In the genomic region with DNA sequence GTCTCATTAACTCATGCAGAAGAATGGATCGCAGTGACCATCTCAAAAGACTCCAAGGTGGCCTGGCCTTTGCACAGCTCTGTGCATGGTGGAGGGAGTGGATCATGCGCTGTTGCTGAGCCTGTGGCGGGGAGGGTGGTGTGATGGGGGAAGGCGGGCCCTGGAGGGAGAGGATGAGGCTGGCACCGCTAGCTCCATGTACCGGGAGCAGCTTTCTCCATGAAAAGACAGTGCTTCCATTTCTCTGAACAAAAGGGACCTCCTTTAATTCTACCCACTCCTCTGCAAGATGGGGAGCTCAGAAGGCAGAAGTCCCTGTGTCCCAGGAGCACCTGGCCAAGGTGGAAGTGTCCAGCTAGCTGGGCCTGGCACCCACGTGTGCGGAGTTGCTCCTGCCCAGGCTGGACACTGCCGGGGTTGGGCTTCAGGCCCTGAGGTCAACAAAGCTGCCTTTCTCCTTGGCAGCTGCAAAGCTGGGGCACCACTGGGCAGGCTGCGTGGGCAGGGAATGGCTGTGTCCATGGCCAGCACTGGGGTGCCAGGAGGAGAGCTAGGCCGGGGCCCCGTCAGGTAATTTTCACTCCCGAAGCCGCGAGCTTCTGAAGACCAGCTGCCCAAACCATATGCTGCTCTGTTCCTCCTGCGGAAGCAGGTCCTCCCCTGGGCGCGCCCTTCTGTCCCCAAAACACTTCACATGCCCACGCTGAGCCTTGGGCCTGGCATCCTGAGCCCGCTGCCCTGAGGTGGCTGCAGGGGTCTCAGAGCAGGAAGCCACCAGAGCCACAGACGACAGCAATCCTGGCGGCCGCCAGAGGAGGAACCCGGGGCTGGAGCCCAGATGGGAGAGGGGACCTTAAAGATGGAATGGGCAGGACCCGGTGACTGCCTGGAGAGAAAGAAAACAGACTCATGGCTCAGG, we compare ENCODE assay signal across 25 cellular contexts. TPM values are rescaled to one million over a fixed set of nuclear protein-coding genes. Genes with fewer than 3 reads are reported as not detected.
A peak's percentile ranks its signal among the peaks of the same experiment; 100 is the strongest.
DNase-seq lines count a peak whose midpoint lies in the region; ATAC-seq, FAIRE-seq and TF ChIP-seq lines count a peak whose summit lies in the region.
"Had no signal": no experiment of that assay in that cellular context is flagged by ENCODE, and none has a peak within 500 bp of the region (broad histone marks: within the 10 kb centered on the region; RNA-seq: fewer than 3 reads in every experiment).

No MANE protein-coding gene starts in this region.

- no peaks in the 10 kb centered on the region for H3K79me1 ChIP-seq in neuronal stem cell (ENCODE audit: low read depth, low read length)

- no peak overlapping the region for H3K4me2 ChIP-seq in neuronal stem cell (ENCODE audit: insufficient read depth, low read length, poor library complexity, severe bottlenecking)
- H3K4me2 ChIP-seq: BLaER1 had no signal

- peak overlapping the region; percentile 89 for H3K23ac ChIP-seq in neuronal stem cell (ENCODE audit: low read depth, low read length, poor library complexity)

- no peak for TF ChIP-seq POLR2A in GM12892 (IDR thresholded peaks at IDR 0.05; ENCODE audit: low read depth, low read length)

- H3K27me3 ChIP-seq in neuronal stem cell (ENCODE audit: control insufficient read depth in 3 of 3, insufficient read depth in 3 of 3, low read depth in 1 of 3, low read length in 3 of 3) (peaks cover 0 to 3% (median 0%) of the 10 kb centered on the region in 3 experiments), colonic mucosa (no peaks in the 10 kb centered on the region)
- H3K27me3 ChIP-seq: BLaER1 had no signal

- H3K27me3 Mint-ChIP-seq in activated T-cell treated with anti-CD3 and anti-CD28 coated beads, Interleukin-2, amount 50 U/mL, for 72 hours (ENCODE audit: low read depth): peaks cover 3% of the 10 kb centered on the region
- H3K27me3 Mint-ChIP-seq: activated CD4-positive, alpha-beta memory T cell treated with anti-CD3 and anti-CD28 coated beads for 36 hours had no signal

- H3K36me3 ChIP-seq in neuronal stem cell (replicated peaks in 1 of 2; ENCODE audit: control insufficient read depth in 2 of 2, insufficient read depth in 2 of 2, low read length in 2 of 2): peaks cover 0 to 32% of the 10 kb centered on the region in 2 donors
- no peaks in the 10 kb centered on the region for H3K36me3 ChIP-seq in colonic mucosa

- peak overlapping the region; percentile 27 for H3K27ac Mint-ChIP-seq in activated T-cell treated with anti-CD3 and anti-CD28 coated beads, Interleukin-2, amount 50 U/mL, for 72 hours
- H3K27ac Mint-ChIP-seq: activated CD4-positive, alpha-beta memory T cell treated with anti-CD3 and anti-CD28 coated beads for 36 hours; activated naive CD4-positive, alpha-beta T cell treated with anti-CD3 and anti-CD28 coated beads, Interleukin-2, amount 10 ng/mL, durations not matched to agents 7 days and 5 days; naive thymus-derived CD4-positive, alpha-beta T cell; progenitor cell of endocrine pancreas; T-helper 2 cell treated with Interferon-gamma antibody and Interleukin-4, amounts not matched to agents 5 μg/mL and 100 μg/mL, for 36 hours had no signal

- H2BK12ac ChIP-seq in neuronal stem cell (ENCODE audit: low read length): no peak overlapping the region

- no peak overlapping the region for H2BK15ac ChIP-seq in neuronal stem cell (ENCODE audit: low read length)

- peak overlapping the region; percentile 66 for H2BK5ac ChIP-seq in neuronal stem cell (ENCODE audit: low read length)

- H2BK120ac ChIP-seq in neuronal stem cell (ENCODE audit: low read depth, low read length): no peak overlapping the region

- H3K9me3 ChIP-seq in neuronal stem cell (replicated peaks in 1 of 2; ENCODE audit: control insufficient read depth in 2 of 2, insufficient read depth in 1 of 2, low read depth in 1 of 2, low read length in 2 of 2) (peaks cover 0 to 2% of the 10 kb centered on the region in 2 donors), colonic mucosa (no peaks in the 10 kb centered on the region)
- H3K9me3 ChIP-seq: BLaER1 had no signal

- no CpG with 5 or more reads among the region's 25 CpGs for WGBS in neuronal stem cell (ENCODE audit: extremely low coverage in 2 of 2, insufficient read length in 2 of 2, insufficient replicate concordance in 1 of 2), 2 donors

- no peak overlapping the region for H4K91ac ChIP-seq in neuronal stem cell (ENCODE audit: low read depth, low read length, poor library complexity)

- no peak for TF ChIP-seq CTCF in colonic mucosa (IDR thresholded peaks at IDR 0.05)

- CTCF ChIA-PET in HEK293T (lab: Yijun Ruan, JAX): no interaction called here

- DNase-seq in activated T-cell treated with anti-CD3 and anti-CD28 coated beads, Interleukin-2, amount 50 U/mL, for 72 hours: no peak
- no peak for DNase-seq in activated T-cell treated with anti-CD3 and anti-CD28 coated beads for 4 hours
- DNase-seq in frontal cortex (ENCODE audit: low spot score in 2 of 2): peak; percentile 34 to 64
- DNase-seq in neuronal stem cell (ENCODE audit: low spot score): no peak
- DNase-seq in GM12892 (ENCODE audit: insufficient read length): no peak
- DNase-seq in colonic mucosa: no peak
- DNase-seq in HEK293T (ENCODE audit: extremely low spot score): no peak
- DNase-seq: activated CD4-positive, alpha-beta memory T cell treated with anti-CD3 and anti-CD28 coated beads for 36 hours; activated naive CD4-positive, alpha-beta T cell treated with anti-CD3 and anti-CD28 coated beads, Interleukin-2, amount 10 ng/mL, durations not matched to agents 7 days and 5 days; activated T-cell treated with anti-CD3 and anti-CD28 coated beads, Interleukin-2, amount 50 U/mL, for 1 hour; cortex of kidney; kidney glomerular epithelial cell; mesenchymal stem cell; naive thymus-derived CD4-positive, alpha-beta T cell; NCI-H1105; NCI-H2081 treated with DMSO at 0.1 percent for 48 hours; NCI-H446; stimulated activated naive CD8-positive, alpha-beta T cell treated with anti-CD3 and anti-CD28 coated beads, Interleukin-15, Interleukin-2, amounts not matched to agents 100 U/mL and 50 U/mL, for 24 hours; trophoblast cell had no signal

- peaks cover 15% of the 10 kb centered on the region for H3K4me1 Mint-ChIP-seq in activated T-cell treated with anti-CD3 and anti-CD28 coated beads, Interleukin-2, amount 50 U/mL, for 72 hours (ENCODE audit: low read depth)

- H3K4ac ChIP-seq in neuronal stem cell (ENCODE audit: low read length): no peak overlapping the region

- H3K36me3 Mint-ChIP-seq in activated T-cell treated with anti-CD3 and anti-CD28 coated beads, Interleukin-2, amount 50 U/mL, for 72 hours (ENCODE audit: insufficient read depth in 2 of 2): peaks cover 0 to 1% of the 10 kb centered on the region in 2 donors

- H3K14ac ChIP-seq in neuronal stem cell (ENCODE audit: low read length): no peak overlapping the region

- H3K27ac ChIP-seq in neuronal stem cell (replicated peaks; ENCODE audit: low read length) (no peak overlapping the region), colonic mucosa (no peak overlapping the region)
- H3K27ac ChIP-seq: BLaER1, SK-N-MC, skin epidermis had no signal

- peak in 1 of 2 donors; percentile 13 for ATAC-seq in activated T-cell treated with anti-CD3 and anti-CD28 coated beads, Interleukin-2, amount 50 U/mL, for 72 hours (replicated peaks in 1 of 2)
- no peak for ATAC-seq in HG02938 (IDR thresholded peaks at IDR 0.05; ENCODE audit: unreplicated experiment)
- ATAC-seq: naive thymus-derived CD4-positive, alpha-beta T cell; stimulated activated naive CD8-positive, alpha-beta T cell treated with anti-CD3 and anti-CD28 coated beads, Interleukin-15, Interleukin-2, amounts not matched to agents 100 U/mL and 50 U/mL, for 24 hours had no signal

- H3K9me3 Mint-ChIP-seq in activated T-cell treated with anti-CD3 and anti-CD28 coated beads, Interleukin-2, amount 50 U/mL, for 72 hours: no peaks in the 10 kb centered on the region
- H3K9me3 Mint-ChIP-seq: activated CD4-positive, alpha-beta memory T cell treated with anti-CD3 and anti-CD28 coated beads for 36 hours; activated naive CD4-positive, alpha-beta T cell treated with anti-CD3 and anti-CD28 coated beads, Interleukin-2, amount 10 ng/mL, durations not matched to agents 7 days and 5 days; naive thymus-derived CD4-positive, alpha-beta T cell; T-helper 2 cell treated with Interferon-gamma antibody and Interleukin-4, amounts not matched to agents 5 μg/mL and 100 μg/mL, for 36 hours had no signal

- no peak overlapping the region for H4K8ac ChIP-seq in neuronal stem cell (ENCODE audit: low read depth, low read length)

- no peak overlapping the region for H3K4me3 Mint-ChIP-seq in activated T-cell treated with anti-CD3 and anti-CD28 coated beads, Interleukin-2, amount 50 U/mL, for 72 hours
- H3K4me3 Mint-ChIP-seq: activated CD4-positive, alpha-beta memory T cell treated with anti-CD3 and anti-CD28 coated beads for 36 hours; activated naive CD4-positive, alpha-beta T cell treated with anti-CD3 and anti-CD28 coated beads, Interleukin-2, amount 10 ng/mL, durations not matched to agents 7 days and 5 days; naive thymus-derived CD4-positive, alpha-beta T cell; T-helper 2 cell treated with Interferon-gamma antibody and Interleukin-4, amounts not matched to agents 5 μg/mL and 100 μg/mL, for 36 hours had no signal

- H3K4me1 ChIP-seq in neuronal stem cell (ENCODE audit: control insufficient read depth in 2 of 2, insufficient read depth in 1 of 2, low read depth in 1 of 2, low read length in 2 of 2) (peaks cover 3 to 5% of the 10 kb centered on the region in 2 donors), colonic mucosa (no peaks in the 10 kb centered on the region)

- peak overlapping the region in 1 of 2 donors; percentile 24 for H3K4me3 ChIP-seq in neuronal stem cell (ENCODE audit: low read length in 2 of 2)
- no peak overlapping the region for H3K4me3 ChIP-seq in colonic mucosa
- H3K4me3 ChIP-seq: BLaER1, SK-N-MC, skin epidermis had no signal

- intact Hi-C loops in colonic mucosa (cut with DNase I): no loop called here

- H3K18ac ChIP-seq in neuronal stem cell (ENCODE audit: low read length): peak overlapping the region; percentile 35

- H3K9ac ChIP-seq in neuronal stem cell (ENCODE audit: low read depth, low read length, poor library complexity) (no peak overlapping the region), colonic mucosa (ENCODE audit: low read depth in 2 of 2, low read length in 2 of 2) (no peak overlapping the region)
- H3K9ac ChIP-seq: BLaER1 had no signal

- FAIRE-seq in frontal cortex (lab: Jason Lieb, UNC) (no peak), GM12892 (lab: Jason Lieb, UNC) (no peak)

- peak overlapping the region; percentile 46 for H2AK5ac ChIP-seq in neuronal stem cell (ENCODE audit: low read depth, low read length)

- POLR2A ChIA-PET in HEK293T (lab: Yijun Ruan, JAX): no interaction called here

- no peak overlapping the region for H2AFZ ChIP-seq in neuronal stem cell (ENCODE audit: low read length)

TF ChIP-seq in HEK293T, 16 proteins besides CTCF, POLR2A, EP300 and RAD21 (continues in another document):
- TF ChIP-seq TARDBP (IDR thresholded peaks at IDR 0.05) (no peak), L3MBTL2 (conservative IDR thresholded peaks at IDR 0.05) (no peak), ARNT (IDR thresholded peaks at IDR 0.05) (no peak), SUZ12 (IDR thresholded peaks at IDR 0.05) (no peak), ELF4 (IDR thresholded peaks at IDR 0.05) (no peak)

RNA-seq across cellular contexts. Expression of a gene that starts 6.4 kb away (rescaled TPM):
- total RNA-seq in activated T-cell treated with anti-CD3 and anti-CD28 coated beads, Interleukin-2, amount 50 U/mL, for 72 hours: 1 to 10 TPM in 1 of 2 donors, under 1 TPM in 1; 1.00 to 1.4 TPM
- 3.3 TPM for total RNA-seq in frontal cortex
- polyA plus RNA-seq in neuronal stem cell (2013, experiment 1 of 2): 5.5 TPM
- 4.8 TPM for polyA plus RNA-seq in neuronal stem cell (2013, experiment 2 of 2)
- polyA plus RNA-seq in GM12892 (2012; ENCODE audit: missing spikeins): 1.0 TPM
- under 1 TPM in 1 of 2 donors, not detected in 1; 0.98 TPM for total RNA-seq in colonic mucosa
- polyA plus RNA-seq: naive thymus-derived CD4-positive, alpha-beta T cell had no signal

Comparison
In these comparisons a context has a peak if more than half of its experiments do, and no peak if none do; other contexts are left out.
1. DNase-seq: peak in frontal cortex (2 of 2); none in activated T-cell treated with anti-CD3 and anti-CD28 coated beads, Interleukin-2, amount 50 U/mL, for 72 hours (0 of 2), activated T-cell treated with anti-CD3 and anti-CD28 coated beads for 4 hours (single experiment), neuronal stem cell (single experiment), GM12892 (single experiment), colonic mucosa (single experiment) and HEK293T (single experiment).